In genomic region chr10:104614245-104614831, GRCh38 we compare ENCODE assay signal across 8 cellular contexts. TPM values are rescaled to one million over a fixed set of nuclear protein-coding genes. Genes with fewer than 3 reads are reported as not detected.
A peak's percentile ranks its signal among the peaks of the same experiment; 100 is the strongest.
DNase-seq lines count a peak whose midpoint lies in the region; ATAC-seq and TF ChIP-seq lines count a peak whose summit lies in the region.

No MANE protein-coding gene starts in this region.

- no peak overlapping the region for H3K4me3 ChIP-seq in WERI-Rb-1 (ENCODE audit: low read depth, low read length)
- H3K4me3 ChIP-seq in gastroesophageal sphincter = no peak overlapping the region

- H3K9me3 ChIP-seq in WERI-Rb-1 (ENCODE audit: severe bottlenecking) = peaks cover 5% of the 10 kb centered on the region
- peaks cover 0 to 4% (median 0%) of the 10 kb centered on the region in 3 donors for H3K9me3 ChIP-seq in gastroesophageal sphincter

- peaks cover 5% of the 10 kb centered on the region for H3K27me3 ChIP-seq in WERI-Rb-1 (ENCODE audit: insufficient read depth, low read depth, severe bottlenecking)
- peaks cover 6% of the 10 kb centered on the region for H3K27me3 ChIP-seq in gastroesophageal sphincter

- DNase-seq in AML-193 (lab: John Stamatoyannopoulos, UW) (peak; percentile 21 to 31), WERI-Rb-1 (peak; percentile 46), iPS-NIHi7 (ENCODE audit: extremely low spot score) (peak; percentile 73), NCI-H2227 (lab: John Stamatoyannopoulos, UW; ENCODE audit: unreplicated experiment) (no peak)

- no peak for TF ChIP-seq POLR2A in gastroesophageal sphincter (IDR thresholded peaks at IDR 0.05)

- peak; percentile 57 for TF ChIP-seq CTCF in WERI-Rb-1 (IDR thresholded peaks at IDR 0.05; ENCODE audit: low read depth, low read length)
- TF ChIP-seq CTCF in gastroesophageal sphincter (IDR thresholded peaks at IDR 0.05) = peak in 1 of 4 experiments; percentile 13

- ATAC-seq in GM18499 (IDR thresholded peaks at IDR 0.05; ENCODE audit: insufficient read depth, unreplicated experiment) (peak; percentile 79), HG03442 (IDR thresholded peaks at IDR 0.05; ENCODE audit: unreplicated experiment) (peak; percentile 79), HG03439 (IDR thresholded peaks at IDR 0.05; ENCODE audit: unreplicated experiment) (no peak), gastroesophageal sphincter (no peak)

- TF ChIP-seq EP300 in gastroesophageal sphincter (IDR thresholded peaks at IDR 0.05) = no peak

- no peaks in the 10 kb centered on the region for H3K36me3 ChIP-seq in WERI-Rb-1
- no peaks in the 10 kb centered on the region for H3K36me3 ChIP-seq in gastroesophageal sphincter

- 86 to 89% methylated on average over 3 of the region's 6 CpGs for WGBS in gastroesophageal sphincter (ENCODE audit: low coverage in 1 of 2), 2 donors

- H3K4me1 ChIP-seq in gastroesophageal sphincter = no peaks in the 10 kb centered on the region

- H3K27ac ChIP-seq in WERI-Rb-1 (no peak overlapping the region), gastroesophageal sphincter (no peak overlapping the region)

RNA-seq across cellular contexts. Expression of gene SORCS3, which starts 26.8 kb away (rescaled TPM):
- 1 to 10 TPM in 1 of 4 donors, under 1 TPM in 2, not detected in 1; 0.31 to 1.3 (median 0.69) TPM for total RNA-seq in gastroesophageal sphincter

Comparison
In these comparisons a context has a peak if more than half of its experiments do, and no peak if none do; other contexts are left out.
1. ATAC-seq: peak in GM18499 (single experiment) and HG03442 (single experiment); none in HG03439 (single experiment) and gastroesophageal sphincter (single experiment).